ENCODE assay signal across 1 cellular context in the genomic region with DNA sequence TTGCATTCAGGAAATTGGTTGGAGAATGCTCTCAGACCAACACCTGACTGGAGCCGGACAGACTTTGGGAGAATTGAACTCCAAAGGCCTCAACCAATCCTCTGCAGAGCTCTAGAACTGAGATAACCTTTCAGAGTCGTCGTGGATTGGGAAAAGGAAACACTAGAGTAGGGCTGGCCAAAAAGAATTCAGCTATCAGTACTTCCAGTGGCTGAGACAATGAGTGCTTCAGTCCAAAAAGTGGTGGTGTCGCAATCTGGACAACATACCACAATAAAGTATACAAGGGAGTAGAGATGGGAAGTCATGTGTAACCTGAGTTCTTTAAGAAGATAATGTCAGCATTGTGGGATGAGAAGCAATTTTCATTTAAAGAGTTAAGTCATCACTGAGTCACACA.
TF ChIP-seq lines count a peak whose summit lies in the region.

No MANE protein-coding gene starts in this region.

TF ChIP-seq in SK-N-SH treated with all-trans-retinoic acid at 6 μM for 48 hours, 23 proteins besides CTCF, POLR2A, EP300 and RAD21 (continued from another document):
- TF ChIP-seq, protein P1, sequence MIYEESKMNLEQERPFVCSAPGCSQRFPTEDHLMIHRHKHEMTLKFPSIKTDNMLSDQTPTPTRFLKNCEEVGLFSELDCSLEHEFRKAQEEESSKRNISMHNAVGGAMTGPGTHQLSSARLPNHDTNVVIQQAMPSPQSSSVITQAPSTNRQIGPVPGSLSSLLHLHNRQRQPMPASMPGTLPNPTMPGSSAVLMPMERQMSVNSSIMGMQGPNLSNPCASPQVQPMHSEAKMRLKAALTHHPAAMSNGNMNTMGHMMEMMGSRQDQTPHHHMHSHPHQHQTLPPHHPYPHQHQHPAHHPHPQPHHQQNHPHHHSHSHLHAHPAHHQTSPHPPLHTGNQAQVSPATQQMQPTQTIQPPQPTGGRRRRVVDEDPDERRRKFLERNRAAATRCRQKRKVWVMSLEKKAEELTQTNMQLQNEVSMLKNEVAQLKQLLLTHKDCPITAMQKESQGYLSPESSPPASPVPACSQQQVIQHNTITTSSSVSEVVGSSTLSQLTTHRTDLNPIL (CRISPR knock-in tag; IDR thresholded peaks at IDR 0.05; ENCODE audit: low read depth) = no peak
- TF ChIP-seq ZFP3 (CRISPR knock-in tag; IDR thresholded peaks at IDR 0.05) (no peak), ZC3H10 (CRISPR knock-in tag; IDR thresholded peaks at IDR 0.05) (no peak), CSDC2 (CRISPR knock-in tag; IDR thresholded peaks at IDR 0.05) (no peak), ZNF565 (CRISPR knock-in tag; conservative IDR thresholded peaks at IDR 0.05; ENCODE audit: low read depth) (no peak), ISL1 (CRISPR knock-in tag; IDR thresholded peaks at IDR 0.05) (no peak), SNAI2 (CRISPR knock-in tag; IDR thresholded peaks at IDR 0.05) (no peak), ZNF8 (CRISPR knock-in tag; IDR thresholded peaks at IDR 0.05) (no peak), ARNTL (CRISPR knock-in tag; IDR thresholded peaks at IDR 0.05; ENCODE audit: borderline replicate concordance, low read depth) (no peak), TOX (CRISPR knock-in tag; IDR thresholded peaks at IDR 0.05; ENCODE audit: borderline replicate concordance) (no peak), RARB (CRISPR knock-in tag; IDR thresholded peaks at IDR 0.05) (no peak)
- TF ChIP-seq, protein P2, sequence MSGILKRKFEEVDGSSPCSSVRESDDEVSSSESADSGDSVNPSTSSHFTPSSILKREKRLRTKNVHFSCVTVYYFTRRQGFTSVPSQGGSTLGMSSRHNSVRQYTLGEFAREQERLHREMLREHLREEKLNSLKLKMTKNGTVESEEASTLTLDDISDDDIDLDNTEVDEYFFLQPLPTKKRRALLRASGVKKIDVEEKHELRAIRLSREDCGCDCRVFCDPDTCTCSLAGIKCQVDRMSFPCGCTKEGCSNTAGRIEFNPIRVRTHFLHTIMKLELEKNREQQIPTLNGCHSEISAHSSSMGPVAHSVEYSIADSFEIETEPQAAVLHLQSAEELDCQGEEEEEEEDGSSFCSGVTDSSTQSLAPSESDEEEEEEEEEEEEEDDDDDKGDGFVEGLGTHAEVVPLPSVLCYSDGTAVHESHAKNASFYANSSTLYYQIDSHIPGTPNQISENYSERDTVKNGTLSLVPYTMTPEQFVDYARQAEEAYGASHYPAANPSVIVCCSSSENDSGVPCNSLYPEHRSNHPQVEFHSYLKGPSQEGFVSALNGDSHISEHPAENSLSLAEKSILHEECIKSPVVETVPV (CRISPR knock-in tag; IDR thresholded peaks at IDR 0.05) = no peak
